8 cellular contexts compared by ENCODE assay signal in genomic region chr21:42219606-42220137, GRCh38. TPM values are rescaled to one million over a fixed set of nuclear protein-coding genes. Genes with fewer than 3 reads are reported as not detected.
DNase-seq lines count a peak whose midpoint lies in the region; ATAC-seq, FAIRE-seq and TF ChIP-seq lines count a peak whose summit lies in the region.

No MANE protein-coding gene starts in this region.

- peak overlapping the region; percentile 91 for H3K27ac Mint-ChIP-seq in activated CD8-positive, alpha-beta T cell treated with anti-CD3 and anti-CD28 coated beads for 36 hours

- H4K20me1 ChIP-seq in osteoblast (ENCODE audit: insufficient read depth, low read length), result no peaks in the 10 kb centered on the region

- POLR2A ChIA-PET in HEK293 (lab: Yijun Ruan, JAX), result interaction anchor here (0.6 to 1.6 kb wide), 5 partner anchors 10 to 26 kb away, joined by 3 to 8 read pairs (median 3); no protein-coding TSS in a partner anchor
- POLR2A ChIA-PET in activated CD8-positive, alpha-beta T cell treated with anti-CD3 and anti-CD28 coated beads for 36 hours (lab: Charles Lee), result interaction anchor here (0.7 to 4.6 kb wide), 13 partner anchors 9 to 184 kb away, joined by 3 to 110 read pairs (median 5); partner anchors contain the start of gene UBASH3A

- no peak overlapping the region for H2AFZ ChIP-seq in osteoblast (ENCODE audit: low read length)

- H3K27me3 Mint-ChIP-seq in activated CD8-positive, alpha-beta T cell treated with anti-CD3 and anti-CD28 coated beads for 36 hours, result no peaks in the 10 kb centered on the region

- intact Hi-C loops in activated CD8-positive, alpha-beta T cell treated with anti-CD3 and anti-CD28 coated beads for 36 hours (cut with micrococcal nuclease), result no loop called here

- H3K27me3 ChIP-seq in osteoblast (ENCODE audit: insufficient read depth, low read length), result peaks cover 41% of the 10 kb centered on the region

- H3K9me3 Mint-ChIP-seq in activated CD8-positive, alpha-beta T cell treated with anti-CD3 and anti-CD28 coated beads for 36 hours, result peaks cover 3% of the 10 kb centered on the region

- H3K4me2 ChIP-seq in osteoblast (ENCODE audit: insufficient read depth, low read length), result peak overlapping the region; percentile 59

- no peaks in the 10 kb centered on the region for H3K4me1 ChIP-seq in HEK293 (ENCODE audit: control insufficient read depth, insufficient read depth, low read length)
- no peaks in the 10 kb centered on the region for H3K4me1 ChIP-seq in osteoblast (ENCODE audit: insufficient read depth, low read length)

- peaks cover 20% of the 10 kb centered on the region for H3K4me1 Mint-ChIP-seq in activated CD8-positive, alpha-beta T cell treated with anti-CD3 and anti-CD28 coated beads for 36 hours (ENCODE audit: low read depth)

- CTCF ChIA-PET in HEK293 (lab: Yijun Ruan, JAX), result interaction anchor here (1.3 to 1.8 kb wide), 4 partner anchors 13 to 39 kb away, joined by 4 to 8 read pairs (median 5); no protein-coding TSS in a partner anchor
- CTCF ChIA-PET in activated CD8-positive, alpha-beta T cell treated with anti-CD3 and anti-CD28 coated beads for 36 hours (lab: Charles Lee), result interaction anchor here (1.1 to 3.1 kb wide), 15 partner anchors 9 to 74 kb away, joined by 3 to 24 read pairs (median 8); no protein-coding TSS in a partner anchor

- H3K27ac ChIP-seq in HEK293 (ENCODE audit: extremely low read depth, low read depth, low read length) (no peak overlapping the region; the same call in 1 of the 2 replicates), osteoblast (ENCODE audit: low read depth, low read length) (no peak overlapping the region)

- DNase-seq in Daoy (ENCODE audit: low read depth), result peak; percentile 29
- DNase-seq in activated CD8-positive, alpha-beta T cell treated with anti-CD3 and anti-CD28 coated beads for 36 hours, result no peak
- peak; percentile 54 to 66 for DNase-seq in frontal cortex (ENCODE audit: low spot score in 2 of 2)
- DNase-seq in osteoblast (ENCODE audit: insufficient read length, low spot score, missing footprints), result peak; percentile 79
- no peak for DNase-seq in COLO829 (ENCODE audit: low spot score)

- H3K79me2 ChIP-seq in osteoblast (ENCODE audit: insufficient read depth, low read length), result no peaks in the 10 kb centered on the region

- H3K4me3 ChIP-seq in HEK293 (ENCODE audit: low read depth, low read length) (peak overlapping the region; percentile 41), osteoblast (ENCODE audit: insufficient read depth, low read length) (peak overlapping the region; percentile 8)

- TF ChIP-seq CTCF in HEK293 (tag by site-specific recombination; IDR thresholded peaks at IDR 0.05) (no peak), osteoblast (IDR thresholded peaks at IDR 0.05; ENCODE audit: extremely low read depth, low read depth, low read length) (no peak)
- no peak for TF ChIP-seq CTCF in activated CD8-positive, alpha-beta T cell treated with anti-CD3 and anti-CD28 coated beads for 36 hours (IDR thresholded peaks at IDR 0.05)

- H3K9me3 ChIP-seq in HEK293 (ENCODE audit: control insufficient read depth, insufficient read depth, low read depth, low read length) (no peaks in the 10 kb centered on the region), osteoblast (ENCODE audit: low read depth, low read length) (no peaks in the 10 kb centered on the region)

- no peak for FAIRE-seq in frontal cortex (lab: Jason Lieb, UNC)

- no peaks in the 10 kb centered on the region for H3K36me3 Mint-ChIP-seq in activated CD8-positive, alpha-beta T cell treated with anti-CD3 and anti-CD28 coated beads for 36 hours (ENCODE audit: low read depth)

- peak; percentile 40 for ATAC-seq in activated CD8-positive, alpha-beta T cell treated with anti-CD3 and anti-CD28 coated beads for 36 hours
- no peak for ATAC-seq in HG03378 (IDR thresholded peaks at IDR 0.05; ENCODE audit: unreplicated experiment)
- ATAC-seq in GM21737 (IDR thresholded peaks at IDR 0.05; ENCODE audit: unreplicated experiment), result no peak

- no peaks in the 10 kb centered on the region for H3K36me3 ChIP-seq in HEK293 (ENCODE audit: control insufficient read depth in 2 of 2, insufficient read depth in 1 of 2, low read length in 2 of 2)
- H3K36me3 ChIP-seq in osteoblast (ENCODE audit: insufficient read depth, low read length), result no peaks in the 10 kb centered on the region

- peak overlapping the region; percentile 85 for H3K4me3 Mint-ChIP-seq in activated CD8-positive, alpha-beta T cell treated with anti-CD3 and anti-CD28 coated beads for 36 hours

TF ChIP-seq in HEK293, 187 proteins besides CTCF, POLR2A, EP300 and RAD21 (continues in another document):
- TF ChIP-seq ZNF626 (tag by site-specific recombination; IDR thresholded peaks at IDR 0.05), result no peak
- peak; percentile 39 for TF ChIP-seq ZNF366 (tag by site-specific recombination; conservative IDR thresholded peaks at IDR 0.05)
- TF ChIP-seq RBAK (tag by site-specific recombination; IDR thresholded peaks at IDR 0.05), result no peak
- TF ChIP-seq HOXA7 (CRISPR knock-in tag; IDR thresholded peaks at IDR 0.05; ENCODE audit: borderline replicate concordance), result no peak
- TF ChIP-seq ZNF677 (tag by site-specific recombination; IDR thresholded peaks at IDR 0.05), result 0 out of 2 replicates have a peak, but pooled peaks have one; percentile 5
- TF ChIP-seq ZBTB26 (tag by site-specific recombination; optimal IDR thresholded peaks at IDR 0.05), result peak; percentile 82
- no peak for TF ChIP-seq SP7 (tag by site-specific recombination; IDR thresholded peaks at IDR 0.05)
- no peak for TF ChIP-seq ZNF16 (tag by site-specific recombination; IDR thresholded peaks at IDR 0.05; ENCODE audit: low read depth)
- no peak for TF ChIP-seq PRDM2 (tag by site-specific recombination; IDR thresholded peaks at IDR 0.05; ENCODE audit: borderline replicate concordance)
- no peak for TF ChIP-seq BCL6B (tag by site-specific recombination; IDR thresholded peaks at IDR 0.05)
- no peak for TF ChIP-seq ZNF501 (tag by site-specific recombination; IDR thresholded peaks at IDR 0.05)
- no peak for TF ChIP-seq ZNF843 (tag by site-specific recombination; IDR thresholded peaks at IDR 0.05)

RNA-seq across cellular contexts. Expression of gene ABCG1, which starts 0.7 kb away (rescaled TPM):
- 0.51 TPM in 2 replicates for total RNA-seq in Daoy (2014; rRNA removed; shearing (Covaris generic))
- total RNA-seq in activated CD8-positive, alpha-beta T cell treated with anti-CD3 and anti-CD28 coated beads for 36 hours, result 10 to 100 TPM; 12.1 to 12.7 TPM
- 13.0 TPM for total RNA-seq in frontal cortex
- under 0.01 and 0.72 TPM in 2 replicates for total RNA-seq in osteoblast

Comparison
In these comparisons a context has a peak if more than half of its experiments do, and no peak if none do; other contexts are left out.
1. DNase-seq: peak in Daoy (single experiment), frontal cortex (2 of 2) and osteoblast (single experiment); none in activated CD8-positive, alpha-beta T cell treated with anti-CD3 and anti-CD28 coated beads for 36 hours (single experiment) and COLO829 (single experiment).